In genomic region chr1:193417945-193418744, GRCh38 we compare ENCODE assay signal across 9 cellular contexts.
DNase-seq lines count a peak whose midpoint lies in the region; ATAC-seq and TF ChIP-seq lines count a peak whose summit lies in the region.
"Had no signal": no experiment of that assay in that cellular context is flagged by ENCODE, and none has a peak within 500 bp of the region (broad histone marks: within the 10 kb centered on the region; RNA-seq: fewer than 3 reads in every experiment).

No MANE protein-coding gene starts in this region.

- H3K27me3 ChIP-seq in right atrium auricular region (no peaks in the 10 kb centered on the region), stomach smooth muscle (ENCODE audit: control insufficient read depth in 1 of 2, insufficient read depth in 2 of 2, low read length in 2 of 2) (no peaks in the 10 kb centered on the region)

- TF ChIP-seq CTCF in WI38 (IDR thresholded peaks at IDR 0.05; ENCODE audit: low read depth, low read length) = no peak
- TF ChIP-seq CTCF in right atrium auricular region (IDR thresholded peaks at IDR 0.05) = no peak

- peak overlapping the region; percentile 37 for H3K4me3 ChIP-seq in WI38 (ENCODE audit: low read depth, low read length)
- H3K4me3 ChIP-seq in right atrium auricular region = peak overlapping the region; percentile 25 to 31
- H3K4me3 ChIP-seq in stomach smooth muscle (ENCODE audit: low read length in 2 of 2) = peak overlapping the region; percentile 48 to 57

- H3K27ac ChIP-seq in right atrium auricular region (peak overlapping the region; percentile 6 to 7), stomach smooth muscle (ENCODE audit: low read length) (no peak overlapping the region)
- H3K27ac ChIP-seq: 22Rv1 had no signal

- H3K9ac ChIP-seq in stomach smooth muscle (ENCODE audit: low read length in 2 of 2) = peak overlapping the region; percentile 50 to 58

- no peaks in the 10 kb centered on the region for H3K36me3 ChIP-seq in right atrium auricular region
- H3K36me3 ChIP-seq in stomach smooth muscle (ENCODE audit: control insufficient read depth in 2 of 2, insufficient read depth in 2 of 2, low read length in 2 of 2) = no peaks in the 10 kb centered on the region

- peaks cover 0 to 6% of the 10 kb centered on the region in 2 donors for H3K4me1 ChIP-seq in right atrium auricular region
- peaks cover 5% of the 10 kb centered on the region for H3K4me1 ChIP-seq in stomach smooth muscle (ENCODE audit: control insufficient read depth, insufficient read depth, low read length)

- ATAC-seq in HG03457 (IDR thresholded peaks at IDR 0.05; ENCODE audit: unreplicated experiment) = peak; percentile 71

- peak; percentile 67 for DNase-seq in DMS153 treated with DMSO at 0.1 percent for 48 hours (lab: John Stamatoyannopoulos, UW; ENCODE audit: unreplicated experiment)
- no peak for DNase-seq in DMS153 (lab: John Stamatoyannopoulos, UW)
- DNase-seq in right atrium auricular region (ENCODE audit: low spot score) = no peak
- DNase-seq in NCI-H748 treated with DMSO at 0.1 percent for 48 hours (lab: John Stamatoyannopoulos, UW) = no peak
- no peak for DNase-seq in NCI-H82 treated with DMSO at 0.1 percent for 48 hours (lab: John Stamatoyannopoulos, UW; ENCODE audit: unreplicated experiment)

- H3K9me3 ChIP-seq in right atrium auricular region (no peaks in the 10 kb centered on the region), stomach smooth muscle (ENCODE audit: control insufficient read depth in 2 of 2, low read length in 2 of 2) (no peaks in the 10 kb centered on the region)
